ENCODE assay signal across 18 cellular contexts in the genomic region with DNA sequence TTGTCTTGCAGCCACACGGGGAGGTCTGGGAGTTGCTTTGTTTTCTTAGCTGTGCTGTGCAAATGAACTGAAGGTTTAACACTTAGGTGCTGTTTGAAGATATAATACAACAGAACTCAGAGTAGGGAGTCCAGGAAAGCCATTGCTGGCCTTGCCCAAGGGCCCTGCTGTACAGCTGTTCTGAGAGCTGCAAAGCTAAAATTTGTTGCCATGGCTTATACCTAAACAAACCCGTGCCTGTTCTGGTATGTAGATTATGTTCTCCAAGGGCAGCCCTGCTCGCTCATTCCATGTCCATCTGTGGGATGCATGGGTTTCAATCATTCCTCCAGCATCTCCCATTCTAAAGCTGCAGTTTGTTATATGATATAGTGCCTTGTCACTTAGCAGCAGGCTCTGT.
DNase-seq lines count a peak whose midpoint lies in the region; ATAC-seq and TF ChIP-seq lines count a peak whose summit lies in the region.
"Had no signal": no experiment of that assay in that cellular context is flagged by ENCODE, and none has a peak within 500 bp of the region (broad histone marks: within the 10 kb centered on the region; RNA-seq: fewer than 3 reads in every experiment).

No MANE protein-coding gene starts in this region.

- DNase-seq in Right ventricle myocardium superior (no peak), right atrium auricular region (ENCODE audit: low spot score) (no peak), chondrocyte (ENCODE audit: low spot score) (no peak), left kidney (ENCODE audit: low read depth, low spot score) (peak; percentile 66), Kasumi-1 (lab: John Stamatoyannopoulos, UW) (no peak), GM19238 (ENCODE audit: insufficient read length, low spot score) (no peak), ACHN (no peak)
- DNase-seq: activated CD4-positive, CD25-positive, alpha-beta regulatory T cell treated with anti-CD3 and anti-CD28 coated beads, Interleukin-2, amount 50 U/mL, for 72 hours; activated gamma-delta T cell treated with Interleukin-2 at 50 U/mL for 16 hours; left cardiac atrium; naive B cell; NCI-H345; stimulated activated CD4-positive, alpha-beta T cell treated with anti-CD3 and anti-CD28 coated beads, Interleukin-15, amount 100 ng/mL, for 24 hours; stimulated activated naive CD8-positive, alpha-beta T cell treated with anti-CD3 and anti-CD28 coated beads, Interleukin-15, Interleukin-2, amounts not matched to agents 100 U/mL and 50 U/mL, for 24 hours; T-helper 17 cell; upper lobe of left lung had no signal

- no peak overlapping the region for H3K4me3 ChIP-seq in right atrium auricular region
- H3K4me3 ChIP-seq: upper lobe of left lung had no signal

- H3K27me3 Mint-ChIP-seq in chondrocyte (ENCODE audit: low read depth): no peaks in the 10 kb centered on the region

- no peak overlapping the region for H3K27ac ChIP-seq in right atrium auricular region
- H3K27ac ChIP-seq: KMS-11, upper lobe of left lung had no signal

- no peak overlapping the region for H3K4me3 Mint-ChIP-seq in chondrocyte (ENCODE audit: unreplicated experiment)
- H3K4me3 Mint-ChIP-seq: naive B cell, T-helper 17 cell had no signal

- intact Hi-C loops in Right ventricle myocardium superior (cut with DNase I): no loop called here

- no peaks in the 10 kb centered on the region for H3K4me1 ChIP-seq in right atrium auricular region
- H3K4me1 ChIP-seq: upper lobe of left lung had no signal

- H3K36me3 ChIP-seq in right atrium auricular region: no peaks in the 10 kb centered on the region
- H3K36me3 ChIP-seq: upper lobe of left lung had no signal

- in situ Hi-C loops in ACHN (cut with HindIII; ENCODE audit: low pct_ligation_motif_present, low pct_unique_long_range_greater_than_20kb, low sequenced_read_pairs): no loop called here

- no peaks in the 10 kb centered on the region for H3K9me3 Mint-ChIP-seq in chondrocyte (ENCODE audit: low read depth)

- TF ChIP-seq CTCF in right atrium auricular region (IDR thresholded peaks at IDR 0.05) (no peak), chondrocyte (IDR thresholded peaks at IDR 0.05) (no peak)

- H3K9me3 ChIP-seq in right atrium auricular region: no peaks in the 10 kb centered on the region
- H3K9me3 ChIP-seq: upper lobe of left lung had no signal

- peaks cover 32% of the 10 kb centered on the region for H3K4me1 Mint-ChIP-seq in chondrocyte (ENCODE audit: low read depth)
- H3K4me1 Mint-ChIP-seq: naive B cell, T-helper 17 cell had no signal

- H3K36me3 Mint-ChIP-seq in chondrocyte (ENCODE audit: low read depth): no peaks in the 10 kb centered on the region
- H3K36me3 Mint-ChIP-seq: naive B cell had no signal

- H3K27me3 ChIP-seq in right atrium auricular region: no peaks in the 10 kb centered on the region
- H3K27me3 ChIP-seq: upper lobe of left lung had no signal

- H3K27ac Mint-ChIP-seq in chondrocyte (ENCODE audit: unreplicated experiment): peak overlapping the region; percentile 24
- H3K27ac Mint-ChIP-seq: naive B cell, T-helper 17 cell had no signal

- peak; percentile 77 for ATAC-seq in Right ventricle myocardium superior (ENCODE audit: poor library complexity)
- no peak for ATAC-seq in HG02759 (IDR thresholded peaks at IDR 0.05; ENCODE audit: unreplicated experiment)
- ATAC-seq: stimulated activated naive CD8-positive, alpha-beta T cell treated with anti-CD3 and anti-CD28 coated beads, Interleukin-15, Interleukin-2, amounts not matched to agents 100 U/mL and 50 U/mL, for 24 hours; T-helper 17 cell had no signal
